24 cellular contexts compared by ENCODE assay signal in genomic region chr11:17739945-17740338, GRCh38. TPM values are rescaled to one million over a fixed set of nuclear protein-coding genes. Genes with fewer than 3 reads are reported as not detected.
A peak's percentile ranks its signal among the peaks of the same experiment; 100 is the strongest.
DNase-seq lines count a peak whose midpoint lies in the region; ATAC-seq and TF ChIP-seq lines count a peak whose summit lies in the region.
"Had no signal": no experiment of that assay in that cellular context is flagged by ENCODE, and none has a peak within 500 bp of the region (broad histone marks: within the 10 kb centered on the region; RNA-seq: fewer than 3 reads in every experiment).

No MANE protein-coding gene starts in this region.

- H3K9me3 Mint-ChIP-seq in activated naive CD4-positive, alpha-beta T cell treated with anti-CD3 and anti-CD28 coated beads, Interleukin-2, amount 10 ng/mL, durations not matched to agents 7 days and 5 days: no peaks in the 10 kb centered on the region

- H3K27ac ChIP-seq in dorsolateral prefrontal cortex: peak overlapping the region in 3 of 59 donors; percentile 26 to 89 (median 69)
- no peak overlapping the region for H3K27ac ChIP-seq in upper lobe of right lung
- H3K27ac ChIP-seq: PC-9, RWPE1, SK-N-MC had no signal

- peaks cover 16% of the 10 kb centered on the region for H3K27me3 Mint-ChIP-seq in activated naive CD4-positive, alpha-beta T cell treated with anti-CD3 and anti-CD28 coated beads, Interleukin-2, amount 10 ng/mL, durations not matched to agents 7 days and 5 days

- TF ChIP-seq CTCF in dorsolateral prefrontal cortex (IDR thresholded peaks at IDR 0.05 in 54 of 56, conservative IDR thresholded peaks at IDR 0.05 in 2 of 56; ENCODE audit: low read depth in 1 of 56, partially characterized antibody in 56 of 56) (no peak), upper lobe of right lung (IDR thresholded peaks at IDR 0.05) (no peak)

- peak; percentile 18 for DNase-seq in activated naive CD4-positive, alpha-beta T cell treated with anti-CD3 and anti-CD28 coated beads, Interleukin-2, amount 10 ng/mL, durations not matched to agents 7 days and 5 days
- no peak for DNase-seq in activated naive CD4-positive, alpha-beta T cell treated with anti-CD3 and anti-CD28 coated beads, Interleukin-2, amount 50 U/mL, for 16 hours
- DNase-seq in dorsolateral prefrontal cortex (peak in 3 of 10 donors; percentile 24 to 37 (median 37)), mesenteric fat pad (ENCODE audit: low spot score) (peak; percentile 62), upper lobe of right lung (peak; percentile 49), GM19240 (ENCODE audit: insufficient read length, low spot score) (no peak), left lobe of liver (ENCODE audit: low spot score) (no peak)
- DNase-seq: 8988T, Calu3, DMS79 treated with DMSO at 0.1 percent for 48 hours, IMR-90, KG1, MG63, NCI-H1105 treated with DMSO at 0.1 percent for 48 hours, NCI-H2029, NCI-H446 treated with DMSO at 0.1 percent for 48 hours, NCI-H82, PC-9, SIG-M5 had no signal

- no peak overlapping the region for H3K4me3 Mint-ChIP-seq in activated naive CD4-positive, alpha-beta T cell treated with anti-CD3 and anti-CD28 coated beads, Interleukin-2, amount 10 ng/mL, durations not matched to agents 7 days and 5 days
- H3K4me3 Mint-ChIP-seq: GM23338 had no signal

- intact Hi-C loops in dorsolateral prefrontal cortex (cut with DNase I) (loop anchor here (10.0 kb wide), 2 partner anchors 95 to 355 kb away; partner anchors contain the start of gene KCNJ11 (in 1 of the 2)), upper lobe of right lung (cut with DNase I) (no loop called here)

- ATAC-seq in upper lobe of right lung: no peak
- no peak for ATAC-seq in GM19455 (IDR thresholded peaks at IDR 0.05; ENCODE audit: unreplicated experiment)
- no peak for ATAC-seq in left lobe of liver
- ATAC-seq: GM23338 had no signal

- H3K36me3 Mint-ChIP-seq in activated naive CD4-positive, alpha-beta T cell treated with anti-CD3 and anti-CD28 coated beads, Interleukin-2, amount 10 ng/mL, durations not matched to agents 7 days and 5 days: no peaks in the 10 kb centered on the region

- H3K4me3 ChIP-seq in dorsolateral prefrontal cortex (peak overlapping the region in 48 of 59 donors; percentile 14 to 77 (median 65)), upper lobe of right lung (no peak overlapping the region)
- H3K4me3 ChIP-seq: GM23338, HAP-1, MG63, PC-9, SK-N-MC had no signal

- H3K27me3 ChIP-seq in dorsolateral prefrontal cortex: peaks cover 0 to 47% (median 19%) of the 10 kb centered on the region in 45 donors
- H3K27me3 ChIP-seq in upper lobe of right lung: peaks cover 45% of the 10 kb centered on the region
- H3K27me3 ChIP-seq: MG63 had no signal

- H3K27ac Mint-ChIP-seq in activated naive CD4-positive, alpha-beta T cell treated with anti-CD3 and anti-CD28 coated beads, Interleukin-2, amount 10 ng/mL, durations not matched to agents 7 days and 5 days: no peak overlapping the region
- H3K27ac Mint-ChIP-seq: GM23338 had no signal

- H3K4me1 Mint-ChIP-seq in activated naive CD4-positive, alpha-beta T cell treated with anti-CD3 and anti-CD28 coated beads, Interleukin-2, amount 10 ng/mL, durations not matched to agents 7 days and 5 days: peaks cover 2% of the 10 kb centered on the region

- H3K4me1 ChIP-seq in upper lobe of right lung: no peaks in the 10 kb centered on the region
- H3K4me1 ChIP-seq: HAP-1 had no signal

- no peaks in the 10 kb centered on the region for H3K9me3 ChIP-seq in upper lobe of right lung
- H3K9me3 ChIP-seq: HAP-1, MG63 had no signal

- no peaks in the 10 kb centered on the region for H3K36me3 ChIP-seq in upper lobe of right lung
- H3K36me3 ChIP-seq: HAP-1, MG63 had no signal

- CTCF ChIA-PET in activated naive CD4-positive, alpha-beta T cell treated with anti-CD3 and anti-CD28 coated beads, Interleukin-2, amount 10 ng/mL, durations not matched to agents 7 days and 5 days (lab: Charles Lee): interaction anchor here (0.5 kb wide), 1 partner anchor 58 kb away, joined by 3 read pairs; no protein-coding TSS in a partner anchor

RNA-seq across cellular contexts. Expression of gene KCNC1, which starts 5.4 kb away (rescaled TPM):
- 100 to 1,000 TPM in 77 of 120 experiments, 10 to 100 TPM in 43; 28.2 to 194 (median 105) TPM for total RNA-seq in dorsolateral prefrontal cortex
- not detected for total RNA-seq in mesenteric fat pad
- total RNA-seq in upper lobe of right lung: not detected
- total RNA-seq in left lobe of liver: not detected
- total RNA-seq: GM23338, IMR-90, PC-9 had no signal

RNA-seq across cellular contexts. Expression of gene MYOD1, which starts 20.6 kb away (rescaled TPM):
- total RNA-seq in dorsolateral prefrontal cortex (under 1 TPM in 13 of 120 experiments, not detected in 107; 0.25 to 0.69 (median 0.31) TPM), mesenteric fat pad (not detected), upper lobe of right lung (not detected), left lobe of liver (not detected)
- total RNA-seq: Calu3, GM23338, IMR-90, PC-9 had no signal

Comparison
In these comparisons a context has a peak if more than half of its experiments do, and no peak if none do; other contexts are left out.
1. DNase-seq: peak in activated naive CD4-positive, alpha-beta T cell treated with anti-CD3 and anti-CD28 coated beads, Interleukin-2, amount 10 ng/mL, durations not matched to agents 7 days and 5 days (single experiment), mesenteric fat pad (single experiment) and upper lobe of right lung (single experiment); none in activated naive CD4-positive, alpha-beta T cell treated with anti-CD3 and anti-CD28 coated beads, Interleukin-2, amount 50 U/mL, for 16 hours (single experiment), GM19240 (single experiment) and left lobe of liver (single experiment).
2. RNA of gene KCNC1, which starts 5.4 kb away (total RNA-seq): 28.2 to 194 TPM in dorsolateral prefrontal cortex; not detected in mesenteric fat pad (single experiment), not detected in upper lobe of right lung (single experiment) and not detected in left lobe of liver (single experiment); every median in the first group is over 10 times any median in the second.